ENCODE assay signal across 8 cellular contexts in genomic region chr6:163460307-163460782, GRCh38. TPM values are rescaled to one million over a fixed set of nuclear protein-coding genes. Genes with fewer than 3 reads are reported as not detected.
A peak's percentile ranks its signal among the peaks of the same experiment; 100 is the strongest.
DNase-seq lines count a peak whose midpoint lies in the region; ATAC-seq and TF ChIP-seq lines count a peak whose summit lies in the region.

No MANE protein-coding gene starts in this region.

- H3K27ac Mint-ChIP-seq in activated B cell treated with CpG ODN at 0.5 μM for 24 hours = peak overlapping the region; percentile 89

- H3K4me3 Mint-ChIP-seq in activated B cell treated with CpG ODN at 0.5 μM for 24 hours = peak overlapping the region; percentile 89

- H3K36me3 Mint-ChIP-seq in activated B cell treated with CpG ODN at 0.5 μM for 24 hours (ENCODE audit: low read depth) = peaks cover 37% of the 10 kb centered on the region

- DNase-seq in ACHN = peak; percentile 55
- no peak for DNase-seq in activated B cell treated with CpG ODN at 0.5 μM for 24 hours
- peak; percentile 32 for DNase-seq in germinal center (ENCODE audit: low spot score)
- DNase-seq in stimulated activated naive CD8-positive, alpha-beta T cell treated with anti-CD3 and anti-CD28 coated beads, Interleukin-15, Interleukin-2, amounts not matched to agents 100 U/mL and 50 U/mL, for 24 hours = no peak
- DNase-seq in glomerular visceral epithelial cell (ENCODE audit: extremely low spot score) = no peak
- no peak for DNase-seq in NCI-H2227 treated with DMSO at 0.1 percent for 48 hours (lab: John Stamatoyannopoulos, UW)

- H3K4me1 Mint-ChIP-seq in activated B cell treated with CpG ODN at 0.5 μM for 24 hours = peaks cover 58% of the 10 kb centered on the region

- no peaks in the 10 kb centered on the region for H3K27me3 Mint-ChIP-seq in activated B cell treated with CpG ODN at 0.5 μM for 24 hours

- POLR2A ChIA-PET in activated B cell treated with CpG ODN at 0.5 μM for 24 hours (lab: Charles Lee) = interaction anchor here (0.5 to 1.0 kb wide), 3 partner anchors 16 to 296 kb away, joined by 3 to 5 read pairs (median 3); no protein-coding TSS in a partner anchor

- intact Hi-C loops in activated B cell treated with CpG ODN at 0.5 μM for 24 hours (cut with micrococcal nuclease) = loop anchor here (1.0 to 2.0 kb wide), 2 partner anchors 20 to 44 kb away; no protein-coding TSS in a partner anchor

- CTCF ChIA-PET in activated B cell treated with CpG ODN at 0.5 μM for 24 hours (lab: Charles Lee) = interaction anchor here (1.0 kb wide), 1 partner anchor 496 kb away, joined by 3 read pairs; no protein-coding TSS in a partner anchor

- in situ Hi-C loops in ACHN (cut with HindIII; ENCODE audit: low pct_ligation_motif_present, low pct_unique_long_range_greater_than_20kb, low sequenced_read_pairs) = no loop called here

- no peaks in the 10 kb centered on the region for H3K9me3 Mint-ChIP-seq in activated B cell treated with CpG ODN at 0.5 μM for 24 hours

- TF ChIP-seq CTCF in activated B cell treated with CpG ODN at 0.5 μM for 24 hours (IDR thresholded peaks at IDR 0.05) = no peak

- peak; percentile 82 for ATAC-seq in GM18873 (IDR thresholded peaks at IDR 0.05; ENCODE audit: low FRiP score, unreplicated experiment)
- ATAC-seq in HG03064 (IDR thresholded peaks at IDR 0.05; ENCODE audit: low read depth, unreplicated experiment) = peak; percentile 69
- ATAC-seq in activated B cell treated with CpG ODN at 0.5 μM for 24 hours (ENCODE audit: low read depth) = peak; percentile 87
- ATAC-seq in stimulated activated naive CD8-positive, alpha-beta T cell treated with anti-CD3 and anti-CD28 coated beads, Interleukin-15, Interleukin-2, amounts not matched to agents 100 U/mL and 50 U/mL, for 24 hours = peak; percentile 68

RNA-seq across cellular contexts. Expression of gene QKI, which starts 45.8 kb away (rescaled TPM):
- total RNA-seq in activated B cell treated with CpG ODN at 0.5 μM for 24 hours = 61.5 and 66.6 TPM in 2 replicates

Comparison
In these comparisons a context has a peak if more than half of its experiments do, and no peak if none do; other contexts are left out.
1. DNase-seq: peak in ACHN (single experiment) and germinal center (single experiment); none in activated B cell treated with CpG ODN at 0.5 μM for 24 hours (single experiment), stimulated activated naive CD8-positive, alpha-beta T cell treated with anti-CD3 and anti-CD28 coated beads, Interleukin-15, Interleukin-2, amounts not matched to agents 100 U/mL and 50 U/mL, for 24 hours (single experiment), glomerular visceral epithelial cell (single experiment) and NCI-H2227 treated with DMSO at 0.1 percent for 48 hours (single experiment).
2. Peak in every context shown above with its lines, with median percentiles within 50 percentile points of each other: ATAC-seq.